In genomic region chr20:50415031-50415515, GRCh38 we compare ENCODE assay signal across 10 cellular contexts.
DNase-seq lines count a peak whose midpoint lies in the region; ATAC-seq and TF ChIP-seq lines count a peak whose summit lies in the region.
"Had no signal": no experiment of that assay in that cellular context is flagged by ENCODE, and none has a peak within 500 bp of the region (broad histone marks: within the 10 kb centered on the region; RNA-seq: fewer than 3 reads in every experiment).

No MANE protein-coding gene starts in this region.

- H3K56ac ChIP-seq in mesendoderm (ENCODE audit: low read length): peak overlapping the region; percentile 6

- H3K4ac ChIP-seq in mesendoderm (ENCODE audit: low read depth, low read length): no peak overlapping the region

- no peak overlapping the region for H3K18ac ChIP-seq in mesendoderm (ENCODE audit: low read length)

- no peak overlapping the region for H2AK5ac ChIP-seq in mesendoderm (ENCODE audit: low read length)

- H3K79me1 ChIP-seq in mesendoderm (ENCODE audit: low read length): no peaks in the 10 kb centered on the region

- H3K9ac ChIP-seq in mesendoderm (ENCODE audit: low read length): no peak overlapping the region

- no peaks in the 10 kb centered on the region for H3K9me3 ChIP-seq in thoracic aorta
- H3K9me3 ChIP-seq: neutrophil had no signal

- no peaks in the 10 kb centered on the region for H3K27me3 ChIP-seq in dorsolateral prefrontal cortex
- no peaks in the 10 kb centered on the region for H3K27me3 ChIP-seq in mesendoderm (ENCODE audit: insufficient read depth, low read length, poor library complexity)
- no peaks in the 10 kb centered on the region for H3K27me3 ChIP-seq in thoracic aorta (replicated peaks; ENCODE audit: insufficient read depth)
- H3K27me3 ChIP-seq: neutrophil had no signal

- H4K5ac ChIP-seq in mesendoderm (ENCODE audit: low read length): no peak overlapping the region

- no peak overlapping the region for H4K8ac ChIP-seq in mesendoderm (ENCODE audit: low read depth, low read length)

- H3K36me3 ChIP-seq in mesendoderm (ENCODE audit: control insufficient read depth, insufficient read depth, low read length) (no peaks in the 10 kb centered on the region), thoracic aorta (no peaks in the 10 kb centered on the region)
- H3K36me3 ChIP-seq: neutrophil had no signal

- H3K27ac ChIP-seq in dorsolateral prefrontal cortex: peak overlapping the region; percentile 41 to 99 (median 96)
- H3K27ac ChIP-seq in mesendoderm (ENCODE audit: low read depth, low read length): no peak overlapping the region
- H3K27ac ChIP-seq in thoracic aorta: peak overlapping the region; percentile 99
- H3K27ac ChIP-seq: neutrophil had no signal

- H3K79me2 ChIP-seq in mesendoderm (ENCODE audit: control insufficient read depth, insufficient read depth, low read length): no peaks in the 10 kb centered on the region

- no CpG with 5 or more reads among the region's 5 CpGs for WGBS in mesendoderm (ENCODE audit: extremely low coverage, insufficient coverage, low lambda C conversion rate)

- H2BK5ac ChIP-seq in mesendoderm (ENCODE audit: low read length): no peak overlapping the region

- no peak overlapping the region for H3K4me2 ChIP-seq in mesendoderm (ENCODE audit: low read length)

- ATAC-seq in thoracic aorta (ENCODE audit: insufficient number of reproducible peaks, low FRiP score, low read depth) (no peak), HG03135 (IDR thresholded peaks at IDR 0.05; ENCODE audit: unreplicated experiment) (no peak), HG03565 (IDR thresholded peaks at IDR 0.05; ENCODE audit: unreplicated experiment) (no peak), HG03045 (IDR thresholded peaks at IDR 0.05; ENCODE audit: unreplicated experiment) (no peak)
- ATAC-seq: activated CD8-positive, alpha-beta memory T cell treated with anti-CD3 and anti-CD28 coated beads, Interleukin-2, amount 10 ng/mL, durations not matched to agents 7 days and 5 days had no signal

- H3K4me1 ChIP-seq in mesendoderm (ENCODE audit: control insufficient read depth, low read depth, low read length) (peaks cover 5% of the 10 kb centered on the region), thoracic aorta (ENCODE audit: control insufficient read depth in 1 of 2, low read depth in 2 of 2) (peaks cover 20 to 37% of the 10 kb centered on the region in 2 donors)

- intact Hi-C loops in dorsolateral prefrontal cortex (cut with DNase I): no loop called here

- H3K4me3 ChIP-seq in dorsolateral prefrontal cortex (peak overlapping the region in 3 of 59 donors; percentile 25 to 45 (median 27)), mesendoderm (ENCODE audit: low read length) (no peak overlapping the region), thoracic aorta (no peak overlapping the region)

- TF ChIP-seq CTCF in dorsolateral prefrontal cortex (IDR thresholded peaks at IDR 0.05 in 54 of 56, conservative IDR thresholded peaks at IDR 0.05 in 2 of 56; ENCODE audit: low read depth in 1 of 56, partially characterized antibody in 56 of 56): peak in 1 of 56 donors; percentile 1
- TF ChIP-seq CTCF in thoracic aorta (IDR thresholded peaks at IDR 0.05): no peak

- no peak overlapping the region for H2BK120ac ChIP-seq in mesendoderm (ENCODE audit: low read depth, low read length)

- no peak overlapping the region for H2BK15ac ChIP-seq in mesendoderm (replicated peaks; ENCODE audit: low read depth)

- H3K23ac ChIP-seq in mesendoderm (ENCODE audit: low read length): no peak overlapping the region

- peak; percentile 24 for DNase-seq in NCI-H2029 (lab: John Stamatoyannopoulos, UW)
- peak in 2 of 10 donors; percentile 16 to 24 for DNase-seq in dorsolateral prefrontal cortex
- no peak for DNase-seq in mesendoderm
- DNase-seq in thoracic aorta (ENCODE audit: low spot score): no peak
- no peak for DNase-seq in activated CD8-positive, alpha-beta memory T cell treated with anti-CD3 and anti-CD28 coated beads, Interleukin-2, amount 50 U/mL, for 4 hours
- DNase-seq: activated CD8-positive, alpha-beta memory T cell treated with anti-CD3 and anti-CD28 coated beads, Interleukin-2, amount 10 ng/mL, durations not matched to agents 7 days and 5 days had no signal
